27 cellular contexts compared by ENCODE assay signal in genomic region chr7:149605696-149606095, GRCh38.
A peak's percentile ranks its signal among the peaks of the same experiment; 100 is the strongest.
DNase-seq lines count a peak whose midpoint lies in the region; ATAC-seq, FAIRE-seq and TF ChIP-seq lines count a peak whose summit lies in the region.
"Had no signal": no experiment of that assay in that cellular context is flagged by ENCODE, and none has a peak within 500 bp of the region (broad histone marks: within the 10 kb centered on the region; RNA-seq: fewer than 3 reads in every experiment).

No MANE protein-coding gene starts in this region.

- H3K9ac ChIP-seq in K562 (ENCODE audit: insufficient read depth in 1 of 2, low read depth in 2 of 2, low read length in 2 of 2), result no peak overlapping the region
- H3K9ac ChIP-seq: BLaER1, GM23248 had no signal

- BruUV-seq in K562 (replicated peaks; lab: Mats Ljungman, UMichigan), result no TSS peak

- TF ChIP-seq CTCF in HEK293 (tag by site-specific recombination; IDR thresholded peaks at IDR 0.05), result no peak
- no peak for TF ChIP-seq CTCF in K562 (IDR thresholded peaks at IDR 0.05 in 2 of 3, conservative IDR thresholded peaks at IDR 0.05 in 1 of 3; ENCODE audit: insufficient read depth in 2 of 3, low read depth in 1 of 3, low read length in 3 of 3)
- TF ChIP-seq CTCF in BE2C (IDR thresholded peaks at IDR 0.05; ENCODE audit: low read depth, low read length), result no peak

- H4K20me1 ChIP-seq in K562 (replicated peaks; ENCODE audit: control insufficient read depth, insufficient read depth, low read length), result no peaks in the 10 kb centered on the region

- no peak overlapping the region for H3K4me3 Mint-ChIP-seq in activated naive CD8-positive, alpha-beta T cell
- no peak overlapping the region for H3K4me3 Mint-ChIP-seq in activated naive CD8-positive, alpha-beta T cell treated with anti-CD3 and anti-CD28 coated beads, Interleukin-2, amount 50 U/mL, for 24 hours
- peak overlapping the region in 2 of 10 donors; percentile 20 to 30 for H3K4me3 Mint-ChIP-seq in naive thymus-derived CD4-positive, alpha-beta T cell
- H3K4me3 Mint-ChIP-seq: CD4-positive, alpha-beta T cell; H9 had no signal

- H2AFZ ChIP-seq in K562 (ENCODE audit: low read depth, low read length), result no peak overlapping the region
- H2AFZ ChIP-seq: GM23248 had no signal

- peak overlapping the region; percentile 0 for H3K27ac Mint-ChIP-seq in activated naive CD8-positive, alpha-beta T cell
- H3K27ac Mint-ChIP-seq in activated naive CD8-positive, alpha-beta T cell treated with anti-CD3 and anti-CD28 coated beads, Interleukin-2, amount 50 U/mL, for 24 hours, result no peak overlapping the region
- peak overlapping the region in 6 of 9 donors; percentile 3 to 90 (median 58) for H3K27ac Mint-ChIP-seq in naive thymus-derived CD4-positive, alpha-beta T cell
- H3K27ac Mint-ChIP-seq: CD4-positive, alpha-beta T cell; H9 had no signal

- H3K9me3 Mint-ChIP-seq in activated naive CD8-positive, alpha-beta T cell (ENCODE audit: low read depth), result no peaks in the 10 kb centered on the region
- H3K9me3 Mint-ChIP-seq in activated naive CD8-positive, alpha-beta T cell treated with anti-CD3 and anti-CD28 coated beads, Interleukin-2, amount 50 U/mL, for 24 hours, result no peaks in the 10 kb centered on the region
- peaks cover 0 to 2% (median 0%) of the 10 kb centered on the region in 11 donors for H3K9me3 Mint-ChIP-seq in naive thymus-derived CD4-positive, alpha-beta T cell
- H3K9me3 Mint-ChIP-seq: CD4-positive, alpha-beta T cell; H9 had no signal

- no peak for DNase-seq in activated naive CD8-positive, alpha-beta T cell treated with anti-CD3 and anti-CD28 coated beads, Interleukin-2, amount 50 U/mL, for 24 hours
- no peak for DNase-seq in K562 (ENCODE audit: extremely low read depth in 1 of 4, low spot score in 3 of 4)
- DNase-seq in naive thymus-derived CD4-positive, alpha-beta T cell, result no peak
- DNase-seq in NCI-H2107 (lab: John Stamatoyannopoulos, UW), result no peak
- DNase-seq in BE2C, result no peak
- DNase-seq: CD4-positive, alpha-beta T cell; COR-L47; DMS 273 treated with DMSO at 0.1 percent for 48 hours; DND-41; GM23248; H9; KG1; NCI-H1092; NCI-H1436; NCI-H1930; NCI-H226; NCI-H510A treated with DMSO at 0.1 percent for 48 hours; NCI-H748 treated with DMSO at 0.1 percent for 48 hours; NK-92 treated with Interleukin-12 subunit alpha and Interleukin-12 subunit beta, amount 100 ng/mL, for 24 hours; SIG-M5 had no signal

- POLR2A ChIA-PET in HEK293 (lab: Yijun Ruan, JAX) (no interaction called here), K562 (lab: Yijun Ruan, JAX) (interaction anchor here (0.6 to 1.4 kb wide), 4 partner anchors 11 to 28 kb away, joined by 3 to 6 read pairs (median 3); no protein-coding TSS in a partner anchor)
- POLR2A ChIA-PET in naive thymus-derived CD4-positive, alpha-beta T cell (lab: Charles Lee), result no interaction called here

- no peaks in the 10 kb centered on the region for H3K9me3 ChIP-seq in HEK293 (ENCODE audit: control insufficient read depth, insufficient read depth, low read depth, low read length)
- no peaks in the 10 kb centered on the region for H3K9me3 ChIP-seq in K562 (replicated peaks; ENCODE audit: control insufficient read depth, insufficient read depth, low read depth, low read length)
- no peaks in the 10 kb centered on the region for H3K9me3 ChIP-seq in naive thymus-derived CD4-positive, alpha-beta T cell (ENCODE audit: control insufficient read depth in 2 of 3, low read length in 3 of 3)
- H3K9me3 ChIP-seq in BE2C, result no peaks in the 10 kb centered on the region
- H3K9me3 ChIP-seq: A549, BLaER1 had no signal

- H3K4me3 ChIP-seq in HEK293 (ENCODE audit: low read depth, low read length) (no peak overlapping the region), K562 (no peak overlapping the region), BE2C (ENCODE audit: low read depth, low read length) (no peak overlapping the region)
- H3K4me3 ChIP-seq in naive thymus-derived CD4-positive, alpha-beta T cell (ENCODE audit: low read length), result no peak overlapping the region
- H3K4me3 ChIP-seq: A549, BLaER1, GM23248 had no signal

- in situ Hi-C loops in K562 (cut with MboI), result no loop called here

- no peaks in the 10 kb centered on the region for H3K4me1 ChIP-seq in HEK293 (ENCODE audit: control insufficient read depth, insufficient read depth, low read length)
- H3K4me1 ChIP-seq in K562 (replicated peaks in 1 of 2; ENCODE audit: control insufficient read depth in 2 of 2, insufficient read depth in 2 of 2, low read length in 2 of 2), result no peaks in the 10 kb centered on the region
- H3K4me1 ChIP-seq in naive thymus-derived CD4-positive, alpha-beta T cell (ENCODE audit: control insufficient read depth in 2 of 2, insufficient read depth in 2 of 2, low read length in 2 of 2), result peaks cover under 1 to 6% of the 10 kb centered on the region in 2 donors
- no peaks in the 10 kb centered on the region for H3K4me1 ChIP-seq in BE2C
- H3K4me1 ChIP-seq: A549 had no signal

- no peak for FAIRE-seq in K562 (lab: Jason Lieb, UNC)
- FAIRE-seq: A549, GM12891 had no signal

- no peaks in the 10 kb centered on the region for H3K9me1 ChIP-seq in K562 (ENCODE audit: control insufficient read depth, insufficient read depth, low read length)

- H3K27me3 ChIP-seq in K562 (ENCODE audit: control insufficient read depth in 2 of 2, insufficient read depth in 2 of 2, low read length in 2 of 2) (no peaks in the 10 kb centered on the region), BE2C (no peaks in the 10 kb centered on the region)
- no peaks in the 10 kb centered on the region for H3K27me3 ChIP-seq in naive thymus-derived CD4-positive, alpha-beta T cell (ENCODE audit: control insufficient read depth in 2 of 2, insufficient read depth in 2 of 2, low read length in 2 of 2)
- H3K27me3 ChIP-seq: BLaER1 had no signal

- H3K27ac ChIP-seq in HEK293 (ENCODE audit: extremely low read depth, low read depth, low read length), result no peak overlapping the region
- no peak overlapping the region for H3K27ac ChIP-seq in K562 (ENCODE audit: extremely low read depth, low read depth, low read length)
- H3K27ac ChIP-seq in naive thymus-derived CD4-positive, alpha-beta T cell (ENCODE audit: low read depth, low read length), result no peak overlapping the region
- H3K27ac ChIP-seq: A549, BLaER1, GM23248, RWPE1 had no signal

- peaks cover 13% of the 10 kb centered on the region for H3K36me3 Mint-ChIP-seq in activated naive CD8-positive, alpha-beta T cell
- peaks cover 52% of the 10 kb centered on the region for H3K36me3 Mint-ChIP-seq in activated naive CD8-positive, alpha-beta T cell treated with anti-CD3 and anti-CD28 coated beads, Interleukin-2, amount 50 U/mL, for 24 hours (ENCODE audit: low read depth)
- H3K36me3 Mint-ChIP-seq in naive thymus-derived CD4-positive, alpha-beta T cell, result peaks cover 15 to 66% (median 32%) of the 10 kb centered on the region in 5 donors

- no peak overlapping the region for H3K4me2 ChIP-seq in K562 (ENCODE audit: insufficient read depth, low read length)
- H3K4me2 ChIP-seq: A549, BLaER1 had no signal

- no peaks in the 10 kb centered on the region for H3K27me3 Mint-ChIP-seq in activated naive CD8-positive, alpha-beta T cell
- no peaks in the 10 kb centered on the region for H3K27me3 Mint-ChIP-seq in activated naive CD8-positive, alpha-beta T cell treated with anti-CD3 and anti-CD28 coated beads, Interleukin-2, amount 50 U/mL, for 24 hours
- H3K27me3 Mint-ChIP-seq in naive thymus-derived CD4-positive, alpha-beta T cell, result peaks cover 0 to 3% (median 0%) of the 10 kb centered on the region in 5 donors
- H3K27me3 Mint-ChIP-seq: CD4-positive, alpha-beta T cell had no signal

- H3K79me2 ChIP-seq in K562 (ENCODE audit: control insufficient read depth, insufficient read depth, low read length), result no peaks in the 10 kb centered on the region

- no peak for TF ChIP-seq RAD21 in K562 (CRISPR knock-in tag; conservative IDR thresholded peaks at IDR 0.05 in 1 of 2, IDR thresholded peaks at IDR 0.05 in 1 of 2)

- no peak for ATAC-seq in activated naive CD8-positive, alpha-beta T cell treated with anti-CD3 and anti-CD28 coated beads, Interleukin-2, amount 50 U/mL, for 24 hours
- ATAC-seq in K562 (no peak), HG03097 (IDR thresholded peaks at IDR 0.05; ENCODE audit: low FRiP score, unreplicated experiment) (no peak)
- ATAC-seq in naive thymus-derived CD4-positive, alpha-beta T cell, result no peak
- ATAC-seq: A549 had no signal

- 86% methylated on average over 6 of the region's 6 CpGs for WGBS in K562 (ENCODE audit: insufficient coverage, low coverage, missing lambda C conversion rate)

- CTCF ChIA-PET in HEK293 (lab: Yijun Ruan, JAX), result interaction anchor here (1.3 kb wide), 1 partner anchor 19 kb away, joined by 7 read pairs; no protein-coding TSS in a partner anchor
- CTCF ChIA-PET in K562 (lab: Yijun Ruan, JAX; ENCODE audit: low intra/inter-chr PET ratio), result no interaction called here
- CTCF ChIA-PET in naive thymus-derived CD4-positive, alpha-beta T cell (lab: Charles Lee), result no interaction called here

- H3K36me3 ChIP-seq in HEK293 (ENCODE audit: control insufficient read depth in 2 of 2, insufficient read depth in 1 of 2, low read length in 2 of 2), result peaks cover 11 to 96% of the 10 kb centered on the region in 2 experiments; a peak in 2 of 3 replicates
- H3K36me3 ChIP-seq in K562 (ENCODE audit: control insufficient read depth, insufficient read depth, low read length), result peaks cover 93% of the 10 kb centered on the region
- peaks cover 1 to 50% (median 10%) of the 10 kb centered on the region in 3 experiments for H3K36me3 ChIP-seq in naive thymus-derived CD4-positive, alpha-beta T cell (ENCODE audit: control insufficient read depth in 2 of 3, insufficient read depth in 3 of 3, low read length in 3 of 3)
- peaks cover 34% of the 10 kb centered on the region for H3K36me3 ChIP-seq in BE2C

- peak; percentile 45 for TF ChIP-seq POLR2A in K562 (conservative IDR thresholded peaks at IDR 0.05)

- TF ChIP-seq EP300 in K562 (IDR thresholded peaks at IDR 0.05; ENCODE audit: low read length), result no peak

- peaks cover 10% of the 10 kb centered on the region for H3K4me1 Mint-ChIP-seq in activated naive CD8-positive, alpha-beta T cell (ENCODE audit: low read depth)
- H3K4me1 Mint-ChIP-seq in activated naive CD8-positive, alpha-beta T cell treated with anti-CD3 and anti-CD28 coated beads, Interleukin-2, amount 50 U/mL, for 24 hours, result peaks cover 15% of the 10 kb centered on the region
- H3K4me1 Mint-ChIP-seq in naive thymus-derived CD4-positive, alpha-beta T cell, result peaks cover 10 to 26% (median 14%) of the 10 kb centered on the region in 7 donors
- H3K4me1 Mint-ChIP-seq: H9 had no signal

- intact Hi-C loops in K562 (cut with micrococcal nuclease), result no loop called here
- intact Hi-C loops in naive thymus-derived CD4-positive, alpha-beta T cell (cut with micrococcal nuclease), result no loop called here

TF ChIP-seq in K562, 482 proteins besides CTCF, POLR2A, EP300 and RAD21:
- TF ChIP-seq SUPT5H (IDR thresholded peaks at IDR 0.05), result peak; percentile 43
- no peak for TF ChIP-seq POLR3G (IDR thresholded peaks at IDR 0.05; ENCODE audit: extremely low read depth, insufficient read length, insufficient replicate concordance)
TF ChIP-seq in K562: peak in this region for 1.
